In genomic region chr1:244801246-244801645, GRCh38 we compare ENCODE assay signal across 8 cellular contexts. TPM values are rescaled to one million over a fixed set of nuclear protein-coding genes. Genes with fewer than 3 reads are reported as not detected.
DNase-seq lines count a peak whose midpoint lies in the region; ATAC-seq and TF ChIP-seq lines count a peak whose summit lies in the region.

No MANE protein-coding gene starts in this region.

- H3K4me3 ChIP-seq in breast epithelium (no peak overlapping the region), lower lobe of right lung (no peak overlapping the region)

- intact Hi-C loops in breast epithelium (cut with DNase I; ENCODE audit: low total_unique reads) (loop anchor here (2.0 kb wide), 1 partner anchor 202 kb away; no protein-coding TSS in a partner anchor), lower lobe of right lung (cut with DNase I) (no loop called here)

- no peak for TF ChIP-seq POLR2A in breast epithelium (IDR thresholded peaks at IDR 0.05)

- H3K27ac ChIP-seq in breast epithelium: no peak overlapping the region
- H3K27ac ChIP-seq in lower lobe of right lung: no peak overlapping the region

- TF ChIP-seq CTCF in LNCAP (IDR thresholded peaks at IDR 0.05) (peak; percentile 69; the same call in 1 of the 2 replicates), breast epithelium (IDR thresholded peaks at IDR 0.05) (peak; percentile 25 to 52 (median 26)), lower lobe of right lung (IDR thresholded peaks at IDR 0.05) (peak; percentile 63)

- ATAC-seq in GM19455 (IDR thresholded peaks at IDR 0.05; ENCODE audit: unreplicated experiment) (peak; percentile 57), lower lobe of right lung (peak; percentile 56 to 66)

- DNase-seq in COLO668 (lab: John Stamatoyannopoulos, UW; ENCODE audit: unreplicated experiment) (peak; percentile 58), UCSD-AML1 (lab: John Stamatoyannopoulos, UW; ENCODE audit: unreplicated experiment) (peak; percentile 39), breast epithelium (ENCODE audit: low spot score in 2 of 2) (peak in 1 of 2 donors; percentile 28), lower lobe of right lung (no peak), retina (no peak)
- DNase-seq in stimulated activated naive CD4-positive, alpha-beta T cell (lab: John Stamatoyannopoulos, UW): peak in 5 of 6 experiments; percentile 13 to 54 (median 46)

- H3K4me1 ChIP-seq in breast epithelium (no peaks in the 10 kb centered on the region), lower lobe of right lung (peaks cover 6% of the 10 kb centered on the region)

- no peaks in the 10 kb centered on the region for H3K36me3 ChIP-seq in breast epithelium
- H3K36me3 ChIP-seq in lower lobe of right lung: no peaks in the 10 kb centered on the region

- no peaks in the 10 kb centered on the region for H3K27me3 ChIP-seq in breast epithelium
- no peaks in the 10 kb centered on the region for H3K27me3 ChIP-seq in lower lobe of right lung (ENCODE audit: low read depth)

- no peaks in the 10 kb centered on the region for H3K9me3 ChIP-seq in breast epithelium
- H3K9me3 ChIP-seq in lower lobe of right lung: no peaks in the 10 kb centered on the region

RNA-seq across cellular contexts. Expression of gene COX20, which starts 34.2 kb away (rescaled TPM):
- total RNA-seq in breast epithelium (10 to 100 TPM; 31.4 to 42.6 (median 35.7) TPM), lower lobe of right lung (22.8 TPM)

Comparison
In these comparisons a context has a peak if more than half of its experiments do, and no peak if none do; other contexts are left out.
1. DNase-seq: peak in COLO668 (single experiment), UCSD-AML1 (single experiment) and stimulated activated naive CD4-positive, alpha-beta T cell (5 of 6); none in lower lobe of right lung (single experiment) and retina (single experiment).
2. Peak in every context shown above with its lines, with median percentiles within 50 percentile points of each other: CTCF ChIP-seq.